Comparison of ENCODE assay signal across 1 cellular context in the genomic region with DNA sequence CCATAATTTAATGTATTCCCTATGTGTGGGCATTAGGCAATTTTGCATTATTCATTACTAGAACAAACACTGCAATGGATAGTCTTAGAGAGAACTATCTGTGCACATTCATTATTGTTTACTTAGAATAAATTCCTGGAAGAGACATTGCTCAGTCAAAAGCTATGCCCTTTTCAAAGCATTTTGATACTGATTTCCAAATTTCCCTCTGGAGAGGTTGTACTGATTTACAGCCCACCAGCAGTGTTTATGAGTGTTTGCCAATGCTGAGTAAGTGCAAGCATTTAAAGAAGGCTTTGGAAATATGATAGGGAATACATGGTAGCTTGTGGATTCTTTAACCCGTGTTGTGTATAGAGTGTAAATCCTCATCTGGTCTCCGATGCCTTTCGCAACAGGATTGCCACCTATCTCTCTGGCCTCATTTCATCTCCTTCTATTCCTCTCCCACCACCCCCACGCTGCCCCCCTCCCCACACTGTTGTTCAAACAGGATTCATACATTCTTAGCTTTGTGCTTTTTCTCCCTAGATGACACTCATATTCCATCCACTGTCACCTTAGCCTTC.
TF ChIP-seq lines count a peak whose summit lies in the region.

No MANE protein-coding gene starts in this region.

TF ChIP-seq in GM23338, 12 proteins besides CTCF, POLR2A, EP300 and RAD21 (continued from another document):
- TF ChIP-seq, protein P1, sequence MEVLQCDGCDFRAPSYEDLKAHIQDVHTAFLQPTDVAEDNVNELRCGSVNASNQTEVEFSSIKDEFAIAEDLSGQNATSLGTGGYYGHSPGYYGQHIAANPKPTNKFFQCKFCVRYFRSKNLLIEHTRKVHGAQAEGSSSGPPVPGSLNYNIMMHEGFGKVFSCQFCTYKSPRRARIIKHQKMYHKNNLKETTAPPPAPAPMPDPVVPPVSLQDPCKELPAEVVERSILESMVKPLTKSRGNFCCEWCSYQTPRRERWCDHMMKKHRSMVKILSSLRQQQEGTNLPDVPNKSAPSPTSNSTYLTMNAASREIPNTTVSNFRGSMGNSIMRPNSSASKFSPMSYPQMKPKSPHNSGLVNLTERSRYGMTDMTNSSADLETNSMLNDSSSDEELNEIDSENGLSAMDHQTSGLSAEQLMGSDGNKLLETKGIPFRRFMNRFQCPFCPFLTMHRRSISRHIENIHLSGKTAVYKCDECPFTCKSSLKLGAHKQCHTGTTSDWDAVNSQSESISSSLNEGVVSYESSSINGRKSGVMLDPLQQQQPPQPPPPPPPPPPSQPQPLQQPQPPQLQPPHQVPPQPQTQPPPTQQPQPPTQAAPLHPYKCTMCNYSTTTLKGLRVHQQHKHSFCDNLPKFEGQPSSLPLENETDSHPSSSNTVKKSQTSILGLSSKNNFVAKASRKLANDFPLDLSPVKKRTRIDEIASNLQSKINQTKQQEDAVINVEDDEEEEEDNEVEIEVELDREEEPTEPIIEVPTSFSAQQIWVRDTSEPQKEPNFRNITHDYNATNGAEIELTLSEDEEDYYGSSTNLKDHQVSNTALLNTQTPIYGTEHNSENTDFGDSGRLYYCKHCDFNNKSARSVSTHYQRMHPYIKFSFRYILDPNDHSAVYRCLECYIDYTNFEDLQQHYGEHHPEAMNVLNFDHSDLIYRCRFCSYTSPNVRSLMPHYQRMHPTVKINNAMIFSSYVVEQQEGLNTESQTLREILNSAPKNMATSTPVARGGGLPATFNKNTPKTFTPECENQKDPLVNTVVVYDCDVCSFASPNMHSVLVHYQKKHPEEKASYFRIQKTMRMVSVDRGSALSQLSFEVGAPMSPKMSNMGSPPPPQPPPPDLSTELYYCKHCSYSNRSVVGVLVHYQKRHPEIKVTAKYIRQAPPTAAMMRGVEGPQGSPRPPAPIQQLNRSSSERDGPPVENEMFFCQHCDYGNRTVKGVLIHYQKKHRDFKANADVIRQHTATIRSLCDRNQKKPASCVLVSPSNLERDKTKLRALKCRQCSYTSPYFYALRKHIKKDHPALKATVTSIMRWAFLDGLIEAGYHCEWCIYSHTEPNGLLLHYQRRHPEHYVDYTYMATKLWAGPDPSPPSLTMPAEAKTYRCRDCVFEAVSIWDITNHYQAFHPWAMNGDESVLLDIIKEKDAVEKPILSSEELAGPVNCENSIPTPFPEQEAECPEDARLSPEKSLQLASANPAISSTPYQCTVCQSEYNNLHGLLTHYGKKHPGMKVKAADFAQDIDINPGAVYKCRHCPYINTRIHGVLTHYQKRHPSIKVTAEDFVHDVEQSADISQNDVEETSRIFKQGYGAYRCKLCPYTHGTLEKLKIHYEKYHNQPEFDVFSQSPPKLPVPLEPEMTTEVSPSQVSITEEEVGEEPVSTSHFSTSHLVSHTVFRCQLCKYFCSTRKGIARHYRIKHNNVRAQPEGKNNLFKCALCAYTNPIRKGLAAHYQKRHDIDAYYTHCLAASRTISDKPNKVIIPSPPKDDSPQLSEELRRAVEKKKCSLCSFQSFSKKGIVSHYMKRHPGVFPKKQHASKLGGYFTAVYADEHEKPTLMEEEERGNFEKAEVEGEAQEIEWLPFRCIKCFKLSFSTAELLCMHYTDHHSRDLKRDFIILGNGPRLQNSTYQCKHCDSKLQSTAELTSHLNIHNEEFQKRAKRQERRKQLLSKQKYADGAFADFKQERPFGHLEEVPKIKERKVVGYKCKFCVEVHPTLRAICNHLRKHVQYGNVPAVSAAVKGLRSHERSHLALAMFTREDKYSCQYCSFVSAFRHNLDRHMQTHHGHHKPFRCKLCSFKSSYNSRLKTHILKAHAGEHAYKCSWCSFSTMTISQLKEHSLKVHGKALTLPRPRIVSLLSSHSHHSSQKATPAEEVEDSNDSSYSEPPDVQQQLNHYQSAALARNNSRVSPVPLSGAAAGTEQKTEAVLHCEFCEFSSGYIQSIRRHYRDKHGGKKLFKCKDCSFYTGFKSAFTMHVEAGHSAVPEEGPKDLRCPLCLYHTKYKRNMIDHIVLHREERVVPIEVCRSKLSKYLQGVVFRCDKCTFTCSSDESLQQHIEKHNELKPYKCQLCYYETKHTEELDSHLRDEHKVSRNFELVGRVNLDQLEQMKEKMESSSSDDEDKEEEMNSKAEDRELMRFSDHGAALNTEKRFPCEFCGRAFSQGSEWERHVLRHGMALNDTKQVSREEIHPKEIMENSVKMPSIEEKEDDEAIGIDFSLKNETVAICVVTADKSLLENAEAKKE (CRISPR knock-in tag; IDR thresholded peaks at IDR 0.05): no peak
- TF ChIP-seq POLR2AphosphoS5 (IDR thresholded peaks at IDR 0.05; ENCODE audit: low read depth) (no peak), CREB1 (CRISPR knock-in tag; IDR thresholded peaks at IDR 0.05; ENCODE audit: low read depth) (no peak), NANOG (IDR thresholded peaks at IDR 0.05; ENCODE audit: borderline replicate concordance) (no peak)
- TF ChIP-seq, protein P2, sequence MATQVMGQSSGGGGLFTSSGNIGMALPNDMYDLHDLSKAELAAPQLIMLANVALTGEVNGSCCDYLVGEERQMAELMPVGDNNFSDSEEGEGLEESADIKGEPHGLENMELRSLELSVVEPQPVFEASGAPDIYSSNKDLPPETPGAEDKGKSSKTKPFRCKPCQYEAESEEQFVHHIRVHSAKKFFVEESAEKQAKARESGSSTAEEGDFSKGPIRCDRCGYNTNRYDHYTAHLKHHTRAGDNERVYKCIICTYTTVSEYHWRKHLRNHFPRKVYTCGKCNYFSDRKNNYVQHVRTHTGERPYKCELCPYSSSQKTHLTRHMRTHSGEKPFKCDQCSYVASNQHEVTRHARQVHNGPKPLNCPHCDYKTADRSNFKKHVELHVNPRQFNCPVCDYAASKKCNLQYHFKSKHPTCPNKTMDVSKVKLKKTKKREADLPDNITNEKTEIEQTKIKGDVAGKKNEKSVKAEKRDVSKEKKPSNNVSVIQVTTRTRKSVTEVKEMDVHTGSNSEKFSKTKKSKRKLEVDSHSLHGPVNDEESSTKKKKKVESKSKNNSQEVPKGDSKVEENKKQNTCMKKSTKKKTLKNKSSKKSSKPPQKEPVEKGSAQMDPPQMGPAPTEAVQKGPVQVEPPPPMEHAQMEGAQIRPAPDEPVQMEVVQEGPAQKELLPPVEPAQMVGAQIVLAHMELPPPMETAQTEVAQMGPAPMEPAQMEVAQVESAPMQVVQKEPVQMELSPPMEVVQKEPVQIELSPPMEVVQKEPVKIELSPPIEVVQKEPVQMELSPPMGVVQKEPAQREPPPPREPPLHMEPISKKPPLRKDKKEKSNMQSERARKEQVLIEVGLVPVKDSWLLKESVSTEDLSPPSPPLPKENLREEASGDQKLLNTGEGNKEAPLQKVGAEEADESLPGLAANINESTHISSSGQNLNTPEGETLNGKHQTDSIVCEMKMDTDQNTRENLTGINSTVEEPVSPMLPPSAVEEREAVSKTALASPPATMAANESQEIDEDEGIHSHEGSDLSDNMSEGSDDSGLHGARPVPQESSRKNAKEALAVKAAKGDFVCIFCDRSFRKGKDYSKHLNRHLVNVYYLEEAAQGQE (IDR thresholded peaks at IDR 0.05; ENCODE audit: unreplicated experiment): no peak
- TF ChIP-seq, protein P3, sequence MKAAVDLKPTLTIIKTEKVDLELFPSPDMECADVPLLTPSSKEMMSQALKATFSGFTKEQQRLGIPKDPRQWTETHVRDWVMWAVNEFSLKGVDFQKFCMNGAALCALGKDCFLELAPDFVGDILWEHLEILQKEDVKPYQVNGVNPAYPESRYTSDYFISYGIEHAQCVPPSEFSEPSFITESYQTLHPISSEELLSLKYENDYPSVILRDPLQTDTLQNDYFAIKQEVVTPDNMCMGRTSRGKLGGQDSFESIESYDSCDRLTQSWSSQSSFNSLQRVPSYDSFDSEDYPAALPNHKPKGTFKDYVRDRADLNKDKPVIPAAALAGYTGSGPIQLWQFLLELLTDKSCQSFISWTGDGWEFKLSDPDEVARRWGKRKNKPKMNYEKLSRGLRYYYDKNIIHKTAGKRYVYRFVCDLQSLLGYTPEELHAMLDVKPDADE (IDR thresholded peaks at IDR 0.05): no peak
